16 cellular contexts compared by ENCODE assay signal in genomic region chr10:69657417-69657816, GRCh38. TPM values are rescaled to one million over a fixed set of nuclear protein-coding genes. Genes with fewer than 3 reads are reported as not detected.
DNase-seq lines count a peak whose midpoint lies in the region; ATAC-seq, FAIRE-seq and TF ChIP-seq lines count a peak whose summit lies in the region.
"Had no signal": no experiment of that assay in that cellular context is flagged by ENCODE, and none has a peak within 500 bp of the region (broad histone marks: within the 10 kb centered on the region; RNA-seq: fewer than 3 reads in every experiment).

No MANE protein-coding gene starts in this region.

- no peaks in the 10 kb centered on the region for H3K9me1 ChIP-seq in IMR-90 (ENCODE audit: insufficient read depth, low read length)

- no peak overlapping the region for H2BK20ac ChIP-seq in IMR-90 (ENCODE audit: low read depth, low read length)

- no peak for TF ChIP-seq RAD21 in IMR-90 (IDR thresholded peaks at IDR 0.05; ENCODE audit: low read length)

- H3K79me1 ChIP-seq in IMR-90 (ENCODE audit: low read depth in 1 of 2, low read length in 2 of 2) (no peaks in the 10 kb centered on the region), mesendoderm (ENCODE audit: low read length) (no peaks in the 10 kb centered on the region)

- no peak overlapping the region for H3K27ac ChIP-seq in BLaER1 treated with 17β-estradiol and CSF1 and Interleukin-3, amounts not matched to agents 10 nM and 100 nM
- no peak overlapping the region for H3K27ac ChIP-seq in IMR-90 (ENCODE audit: insufficient read depth, low read length)
- H3K27ac ChIP-seq in mesendoderm (ENCODE audit: low read depth, low read length): no peak overlapping the region

- peak overlapping the region; percentile 51 for H2AFZ ChIP-seq in IMR-90 (replicated peaks; ENCODE audit: low read length, poor library complexity)

- DNase-seq in IMR-90 (peak; percentile 6), choroid plexus epithelial cell (ENCODE audit: low read depth) (peak; percentile 29), mesendoderm (peak; percentile 38), urothelium cell line (ENCODE audit: low spot score) (no peak), HEK293T (ENCODE audit: extremely low spot score) (no peak), A172 (ENCODE audit: low spot score) (no peak)
- DNase-seq: COR-L47, DMS153, HCEC 1CT, Kasumi-1, NCI-H1436, NCI-H2029 treated with DMSO at 0.1 percent for 48 hours, NCI-H524 treated with DMSO at 0.1 percent for 48 hours, SK-N-SH had no signal

- no peaks in the 10 kb centered on the region for H3K79me2 ChIP-seq in mesendoderm (ENCODE audit: control insufficient read depth, insufficient read depth, low read length)

- H3K56ac ChIP-seq in IMR-90 (ENCODE audit: extremely low read depth, insufficient read depth, low read length) (no peak overlapping the region), mesendoderm (ENCODE audit: low read length) (no peak overlapping the region)

- no peak overlapping the region for H3K4ac ChIP-seq in IMR-90 (ENCODE audit: low read depth, low read length)
- no peak overlapping the region for H3K4ac ChIP-seq in mesendoderm (ENCODE audit: low read depth, low read length)

- peaks cover 0 to 5% (median 0%) of the 10 kb centered on the region in 11 experiments; a peak in 1 of 22 replicates for H3K36me3 ChIP-seq in BLaER1 treated with 17β-estradiol and CSF1 and Interleukin-3, amounts not matched to agents 10 nM and 100 nM
- H3K36me3 ChIP-seq in IMR-90 (ENCODE audit: control insufficient read depth, insufficient read depth, low read length): no peaks in the 10 kb centered on the region
- no peaks in the 10 kb centered on the region for H3K36me3 ChIP-seq in mesendoderm (ENCODE audit: control insufficient read depth, insufficient read depth, low read length)

- H3K4me3 ChIP-seq in BLaER1 treated with 17β-estradiol and CSF1 and Interleukin-3, amounts not matched to agents 10 nM and 100 nM: no peak overlapping the region
- H3K4me3 ChIP-seq in IMR-90 (ENCODE audit: insufficient read depth, low read depth, low read length) (no peak overlapping the region), choroid plexus epithelial cell (ENCODE audit: low read depth, low read length) (no peak overlapping the region), mesendoderm (ENCODE audit: low read length) (no peak overlapping the region)

- no peak overlapping the region for H4K5ac ChIP-seq in IMR-90 (ENCODE audit: low read depth, low read length)
- H4K5ac ChIP-seq in mesendoderm (ENCODE audit: low read length): no peak overlapping the region

- H2BK120ac ChIP-seq in IMR-90 (ENCODE audit: low read depth, low read length) (no peak overlapping the region), mesendoderm (ENCODE audit: low read depth, low read length) (no peak overlapping the region)

- H3K9ac ChIP-seq in BLaER1 treated with 17β-estradiol and CSF1 and Interleukin-3, amounts not matched to agents 10 nM and 100 nM: peak overlapping the region in 1 of 11 experiments; percentile 29; a peak in 1 of 22 replicates
- H3K9ac ChIP-seq in IMR-90 (ENCODE audit: low read depth, low read length): no peak overlapping the region
- H3K9ac ChIP-seq in mesendoderm (ENCODE audit: low read length): no peak overlapping the region
- H3K9ac ChIP-seq: SK-N-SH had no signal

- POLR2A ChIA-PET in IMR-90 (lab: Charles Lee; ENCODE audit: unreplicated experiment): no interaction called here
- POLR2A ChIA-PET in HEK293T (lab: Yijun Ruan, JAX): interaction anchor here (0.6 kb wide), 1 partner anchor 24 kb away, joined by 3 read pairs; no protein-coding TSS in a partner anchor

- peaks cover 12 to 17% (median 14%) of the 10 kb centered on the region in 11 experiments for H3K9me3 ChIP-seq in BLaER1 treated with 17β-estradiol and CSF1 and Interleukin-3, amounts not matched to agents 10 nM and 100 nM (replicated peaks in 1 of 11)
- H3K9me3 ChIP-seq in IMR-90 (ENCODE audit: control insufficient read depth, insufficient read depth, low read length): peaks cover 5% of the 10 kb centered on the region
- H3K9me3 ChIP-seq: SK-N-SH had no signal

- H4K8ac ChIP-seq in IMR-90 (ENCODE audit: low read depth in 2 of 2, low read length in 2 of 2): no peak overlapping the region
- H4K8ac ChIP-seq in mesendoderm (ENCODE audit: low read depth, low read length): no peak overlapping the region

- no peak for ATAC-seq in IMR-90 (ENCODE audit: low read depth)
- no peak for ATAC-seq in GM21515 (IDR thresholded peaks at IDR 0.05; ENCODE audit: unreplicated experiment)

- TF ChIP-seq CTCF in IMR-90 (conservative IDR thresholded peaks at IDR 0.05; ENCODE audit: low read depth, low read length) (no peak), choroid plexus epithelial cell (conservative IDR thresholded peaks at IDR 0.05; ENCODE audit: low read depth, low read length) (no peak)

- H3K14ac ChIP-seq in IMR-90 (replicated peaks; ENCODE audit: low read depth, low read length): no peak overlapping the region

- H2BK15ac ChIP-seq in IMR-90 (ENCODE audit: low read depth, low read length) (no peak overlapping the region), mesendoderm (replicated peaks; ENCODE audit: low read depth) (no peak overlapping the region)

- CTCF ChIA-PET in IMR-90 (lab: Yijun Ruan, JAX) (no interaction called here), HEK293T (lab: Yijun Ruan, JAX) (interaction anchor here (0.6 to 2.0 kb wide), 2 partner anchors 12 to 130 kb away, joined by 3 to 9 read pairs; no protein-coding TSS in a partner anchor)

- WGBS in IMR-90 (ENCODE audit: extremely low coverage in 2 of 2, insufficient read length in 1 of 2), 2 experiments: 25% methylated on average over 1 of the region's 8 CpGs; no CpG with 5 or more reads in 1 of the 2 experiments
- no CpG with 5 or more reads among the region's 8 CpGs for WGBS in mesendoderm (ENCODE audit: extremely low coverage, insufficient coverage, low lambda C conversion rate)

- H4K20me1 ChIP-seq in BLaER1 treated with 17β-estradiol and CSF1 and Interleukin-3, amounts not matched to agents 10 nM and 100 nM: peaks cover 0 to 7% (median 0%) of the 10 kb centered on the region in 11 experiments; a peak in 2 of 22 replicates
- H4K20me1 ChIP-seq in IMR-90 (ENCODE audit: insufficient read depth, low read length): no peaks in the 10 kb centered on the region

- in situ Hi-C loops in IMR-90 (cut with MboI; ENCODE audit: low sequenced_read_pairs): no loop called here

- no peak overlapping the region for H2AK9ac ChIP-seq in IMR-90 (replicated peaks; ENCODE audit: low read depth, low read length, poor library complexity)

- H2AK5ac ChIP-seq in IMR-90 (ENCODE audit: low read depth, low read length) (no peak overlapping the region), mesendoderm (ENCODE audit: low read length) (no peak overlapping the region)

- FAIRE-seq in urothelium cell line (lab: Jason Lieb, UNC): no peak

- H4K91ac ChIP-seq in IMR-90 (ENCODE audit: insufficient read depth, low read depth, low read length): no peak overlapping the region

- H3K23ac ChIP-seq in IMR-90 (ENCODE audit: low read depth, low read length) (no peak overlapping the region), mesendoderm (ENCODE audit: low read length) (no peak overlapping the region)

- H3K18ac ChIP-seq in IMR-90 (ENCODE audit: low read depth, low read length) (no peak overlapping the region), mesendoderm (ENCODE audit: low read length) (no peak overlapping the region)

- intact Hi-C loops in IMR-90 (cut with micrococcal nuclease): no loop called here

- H3K4me2 ChIP-seq in BLaER1 treated with 17β-estradiol and CSF1 and Interleukin-3, amounts not matched to agents 10 nM and 100 nM: peak overlapping the region; percentile 17 to 62 (median 41); a peak in 17 of 22 replicates
- H3K4me2 ChIP-seq in IMR-90 (ENCODE audit: low read depth, low read length): no peak overlapping the region
- no peak overlapping the region for H3K4me2 ChIP-seq in mesendoderm (ENCODE audit: low read length)
- H3K4me2 ChIP-seq: SK-N-SH had no signal

- H3K4me1 ChIP-seq in BLaER1 treated with 17β-estradiol and CSF1 and Interleukin-3, amounts not matched to agents 10 nM and 100 nM: peaks cover 8 to 34% (median 22%) of the 10 kb centered on the region in 10 experiments
- H3K4me1 ChIP-seq in IMR-90 (ENCODE audit: control insufficient read depth, insufficient read depth, low read length) (no peaks in the 10 kb centered on the region), mesendoderm (ENCODE audit: control insufficient read depth, low read depth, low read length) (peaks cover 2% of the 10 kb centered on the region)

- H2BK5ac ChIP-seq in IMR-90 (ENCODE audit: low read depth, low read length, poor library complexity, severe bottlenecking): no peak overlapping the region
- H2BK5ac ChIP-seq in mesendoderm (ENCODE audit: low read length): no peak overlapping the region

- BruUV-seq in IMR-90 (replicated peaks; lab: Mats Ljungman, UMichigan): no TSS peak

- dilution Hi-C loops in IMR-90 (cut with HindIII; ENCODE audit: low sequenced_read_pairs, unreplicated experiment): no loop called here

- TF ChIP-seq POLR2A in IMR-90 (IDR thresholded peaks at IDR 0.05; ENCODE audit: low read depth, low read length): no peak

- peaks cover 0 to 5% (median 0%) of the 10 kb centered on the region in 11 experiments; a peak in 1 of 22 replicates for H3K27me3 ChIP-seq in BLaER1 treated with 17β-estradiol and CSF1 and Interleukin-3, amounts not matched to agents 10 nM and 100 nM
- peaks cover 82% of the 10 kb centered on the region for H3K27me3 ChIP-seq in IMR-90 (ENCODE audit: control insufficient read depth, insufficient read depth, low read length)
- H3K27me3 ChIP-seq in mesendoderm (ENCODE audit: insufficient read depth, low read length, poor library complexity): no peaks in the 10 kb centered on the region

TF ChIP-seq in IMR-90, 13 proteins besides CTCF, POLR2A, EP300 and RAD21:
- TF ChIP-seq FOS (IDR thresholded peaks at IDR 0.05; ENCODE audit: low read depth, low read length) (no peak), RCOR1 (IDR thresholded peaks at IDR 0.05; ENCODE audit: insufficient replicate concordance, low read length) (no peak), CHD1 (IDR thresholded peaks at IDR 0.05; ENCODE audit: low read depth, low read length) (no peak), RFX5 (IDR thresholded peaks at IDR 0.05; ENCODE audit: low read depth, low read length) (no peak)

TF ChIP-seq in HEK293T, 16 proteins besides CTCF, POLR2A, EP300 and RAD21:
- TF ChIP-seq SP1 (IDR thresholded peaks at IDR 0.05) (no peak), HDGF (IDR thresholded peaks at IDR 0.05; ENCODE audit: borderline replicate concordance) (no peak), SUZ12 (IDR thresholded peaks at IDR 0.05) (no peak), BHLHE40 (IDR thresholded peaks at IDR 0.05; ENCODE audit: borderline replicate concordance) (no peak), FOXA1 (IDR thresholded peaks at IDR 0.05) (no peak)

RNA-seq across cellular contexts. Expression of gene FAM241B, which starts 27.4 kb away (rescaled TPM):
- 0.18 and 0.28 TPM in 2 replicates for total RNA-seq in IMR-90 (2012; rRNA removed)
- polyA plus RNA-seq in IMR-90 (2012; rRNA removed): 1.2 and 1.4 TPM in 2 replicates
- polyA plus RNA-seq in IMR-90 (2012; cell fraction: cytosol; rRNA removed): 0.79 and 1.4 TPM in 2 replicates
- polyA plus RNA-seq in IMR-90 (2012; cell fraction: nucleus; rRNA removed; ENCODE audit: low replicate concordance): 0.96 and 1.1 TPM in 2 replicates
- 16.2 TPM for polyA plus RNA-seq in mesendoderm (2013, experiment 1 of 2)
- polyA plus RNA-seq in mesendoderm (2013, experiment 2 of 2): 16.9 TPM
- 7.4 and 10.8 TPM in 2 replicates for total RNA-seq in A172 (2014; rRNA removed; shearing (Covaris generic))

Comparison
In these comparisons a context has a peak if more than half of its experiments do, and no peak if none do; other contexts are left out.
1. H3K4me2 ChIP-seq: peak in BLaER1 treated with 17β-estradiol and CSF1 and Interleukin-3, amounts not matched to agents 10 nM and 100 nM (11 of 11); none in IMR-90 (single experiment) and mesendoderm (single experiment).
2. DNase-seq: peak in IMR-90 (single experiment), choroid plexus epithelial cell (single experiment) and mesendoderm (single experiment); none in urothelium cell line (single experiment), HEK293T (single experiment) and A172 (single experiment).